ENCODE assay signal across 1 cellular context in genomic region chr1:76129731-76130130, GRCh38.
TF ChIP-seq lines count a peak whose summit lies in the region.

No MANE protein-coding gene starts in this region.

TF ChIP-seq in GM23338, 12 proteins besides CTCF, POLR2A, EP300 and RAD21 (continued from another document):
- TF ChIP-seq ZNF462 (CRISPR knock-in tag; IDR thresholded peaks at IDR 0.05): no peak
- TF ChIP-seq ETS1 (IDR thresholded peaks at IDR 0.05): no peak
- TF ChIP-seq ZNF331 (CRISPR knock-in tag; IDR thresholded peaks at IDR 0.05; ENCODE audit: low read depth): no peak
- TF ChIP-seq EZH2phosphoT487 (IDR thresholded peaks at IDR 0.05; ENCODE audit: unreplicated experiment): no peak
- no peak for TF ChIP-seq ZNF114 (CRISPR knock-in tag; IDR thresholded peaks at IDR 0.05)
- no peak for TF ChIP-seq POLR2AphosphoS5 (IDR thresholded peaks at IDR 0.05; ENCODE audit: low read depth)
- TF ChIP-seq NANOG (IDR thresholded peaks at IDR 0.05; ENCODE audit: borderline replicate concordance): no peak
- TF ChIP-seq STAT1 (IDR thresholded peaks at IDR 0.05; ENCODE audit: unreplicated experiment): no peak
- TF ChIP-seq REST (IDR thresholded peaks at IDR 0.05; ENCODE audit: unreplicated experiment): no peak
- TF ChIP-seq JUNB (IDR thresholded peaks at IDR 0.05; ENCODE audit: unreplicated experiment): no peak
